8 cellular contexts compared by ENCODE assay signal in the genomic region with DNA sequence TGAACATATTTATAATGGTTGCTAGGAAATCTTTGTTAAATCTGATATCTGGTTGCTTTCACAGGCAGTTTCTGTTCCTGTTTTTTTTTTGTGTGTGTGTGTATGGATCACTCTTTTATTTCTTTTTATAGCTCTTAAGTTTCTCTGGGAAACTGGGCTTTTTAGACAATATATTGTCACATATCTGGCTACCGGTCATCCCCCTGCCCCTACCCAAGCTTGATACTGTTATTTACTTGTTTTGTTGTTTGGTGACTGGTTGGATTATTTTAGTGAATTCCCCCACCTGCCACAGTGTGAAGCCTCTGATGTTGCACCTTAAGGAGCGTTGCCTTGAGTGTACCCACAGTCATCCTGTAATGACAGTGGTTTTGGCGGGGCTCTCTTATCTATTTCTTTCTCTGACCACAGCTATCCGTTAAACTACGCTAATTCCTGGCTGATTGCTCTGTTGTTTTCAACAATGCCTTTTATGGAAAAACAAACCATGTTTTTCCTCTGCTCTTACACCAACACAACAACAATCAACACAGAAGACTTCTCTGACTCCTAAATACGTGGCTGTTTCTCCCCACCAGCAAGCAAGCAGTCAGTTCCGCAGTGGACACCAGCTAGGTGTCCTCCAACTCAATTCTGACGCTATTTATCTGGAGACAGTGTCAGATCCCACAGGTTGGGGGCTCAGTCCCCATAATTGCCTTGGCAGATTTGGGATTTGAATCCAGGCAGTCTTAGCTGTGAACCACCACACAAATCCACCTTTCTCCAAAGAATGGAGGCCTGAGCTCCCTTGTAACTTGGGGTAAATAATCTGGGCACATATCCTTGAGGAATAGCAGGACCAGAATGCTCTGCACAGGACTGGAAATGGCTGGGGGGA. TPM values are rescaled to one million over a fixed set of nuclear protein-coding genes. Genes with fewer than 3 reads are reported as not detected.
A peak's percentile ranks its signal among the peaks of the same experiment; 100 is the strongest.
DNase-seq lines count a peak whose midpoint lies in the region; ATAC-seq and TF ChIP-seq lines count a peak whose summit lies in the region.

No MANE protein-coding gene starts in this region.

- H3K27me3 ChIP-seq in GM06990 (replicated peaks; ENCODE audit: control insufficient read depth, insufficient read depth, low read length) (no peaks in the 10 kb centered on the region), GM23248 (replicated peaks; ENCODE audit: insufficient read depth) (no peaks in the 10 kb centered on the region), RWPE2 (ENCODE audit: insufficient read depth, poor library complexity, severe bottlenecking) (no peaks in the 10 kb centered on the region), hepatocyte (no peaks in the 10 kb centered on the region)

- H3K9me2 ChIP-seq in GM23248 (ENCODE audit: insufficient read depth) (no peaks in the 10 kb centered on the region), hepatocyte (replicated peaks; ENCODE audit: insufficient read depth) (no peaks in the 10 kb centered on the region)

- H4K20me1 ChIP-seq in GM23248 (ENCODE audit: insufficient read depth) (no peaks in the 10 kb centered on the region), hepatocyte (ENCODE audit: insufficient read depth, poor library complexity, severe bottlenecking) (no peaks in the 10 kb centered on the region)

- H3K27ac ChIP-seq in GM23248 (peak overlapping the region; percentile 38), RWPE2 (ENCODE audit: poor library complexity, severe bottlenecking) (peak overlapping the region; percentile 31), hepatocyte (peak overlapping the region; percentile 73)

- no peak for ATAC-seq in RWPE2 (ENCODE audit: low read depth)

- H3K9me3 ChIP-seq in GM23248 (ENCODE audit: low read depth) = no peaks in the 10 kb centered on the region
- no peaks in the 10 kb centered on the region for H3K9me3 ChIP-seq in RWPE2 (ENCODE audit: severe bottlenecking)
- H3K9me3 ChIP-seq in hepatocyte (ENCODE audit: low read depth) = no peaks in the 10 kb centered on the region

- in situ Hi-C loops in GM23248 (cut with MboI) = no loop called here

- no peak overlapping the region for H2AFZ ChIP-seq in GM23248
- H2AFZ ChIP-seq in hepatocyte = no peak overlapping the region

- 92% methylated on average over 8 of the region's 8 CpGs for WGBS in GM23248 (ENCODE audit: low coverage in 1 of 2, low lambda C conversion rate in 2 of 2, missing lambda C conversion rate in 2 of 2), 2 experiments
- WGBS in hepatocyte (ENCODE audit: low lambda C conversion rate, missing lambda C conversion rate) = 66% methylated on average over 8 of the region's 8 CpGs

- no peaks in the 10 kb centered on the region for H3K36me3 ChIP-seq in GM06990 (ENCODE audit: control insufficient read depth, insufficient read depth, low read length)
- H3K36me3 ChIP-seq in GM23248 (ENCODE audit: low read depth) = no peaks in the 10 kb centered on the region
- H3K36me3 ChIP-seq in RWPE2 (ENCODE audit: low read depth) = no peaks in the 10 kb centered on the region
- H3K36me3 ChIP-seq in hepatocyte (replicated peaks; ENCODE audit: insufficient read depth, low read depth) = no peaks in the 10 kb centered on the region

- DNase-seq in GM06990 (ENCODE audit: extremely low read depth, insufficient read length) (peak; percentile 49), GM23248 (no peak), RWPE2 (ENCODE audit: low spot score) (no peak), hepatocyte (ENCODE audit: low spot score) (no peak), NCI-H446 treated with DMSO at 0.1 percent for 48 hours (lab: John Stamatoyannopoulos, UW) (no peak), amniotic stem cell (lab: John Stamatoyannopoulos, UW) (no peak), medulla oblongata (ENCODE audit: extremely low spot score) (no peak), 8988T (no peak)

- H3K4me1 ChIP-seq in GM23248 (ENCODE audit: insufficient read depth) (peaks cover 34% of the 10 kb centered on the region), RWPE2 (ENCODE audit: insufficient read depth, poor library complexity, severe bottlenecking) (peaks cover 36% of the 10 kb centered on the region), hepatocyte (ENCODE audit: insufficient read depth) (no peaks in the 10 kb centered on the region)

- H3F3A ChIP-seq in GM23248 (ENCODE audit: insufficient read depth) = peaks cover 40% of the 10 kb centered on the region

- TF ChIP-seq CTCF in GM06990 (IDR thresholded peaks at IDR 0.05; ENCODE audit: insufficient read depth, low read length, poor library complexity, severe bottlenecking) (no peak), RWPE2 (IDR thresholded peaks at IDR 0.05; ENCODE audit: poor library complexity, severe bottlenecking) (no peak), hepatocyte (IDR thresholded peaks at IDR 0.05; ENCODE audit: poor library complexity) (no peak)

- peak overlapping the region; percentile 19 for H3K4me2 ChIP-seq in GM23248 (ENCODE audit: unreplicated experiment)
- H3K4me2 ChIP-seq in hepatocyte = no peak overlapping the region

- H3K9ac ChIP-seq in GM23248 = no peak overlapping the region

- H3K4me3 ChIP-seq in GM06990 (replicated peaks; ENCODE audit: low read depth, low read length) (no peak overlapping the region), GM23248 (no peak overlapping the region), RWPE2 (ENCODE audit: severe bottlenecking) (no peak overlapping the region), hepatocyte (no peak overlapping the region)

- H3K79me2 ChIP-seq in GM23248 (ENCODE audit: insufficient read depth) = no peaks in the 10 kb centered on the region
- no peaks in the 10 kb centered on the region for H3K79me2 ChIP-seq in hepatocyte

RNA-seq across cellular contexts. Expression of a gene that starts 10.9 kb away (rescaled TPM):
- total RNA-seq in GM23248 (2014; rRNA removed; shearing (Covaris generic)) = not detected in 2 replicates
- polyA plus RNA-seq in GM23248 (2016; fragmentation: Nextera tagmentation; extraction: Ambion mirVana) (not detected in 2 replicates), hepatocyte (1.0 TPM in 1 of 2 replicates, not detected in the other)
- not detected in 2 replicates for total RNA-seq in hepatocyte

RNA-seq across cellular contexts. Expression of a gene that starts 37.0 kb away (rescaled TPM):
- not detected in 2 replicates for total RNA-seq in GM23248 (2014; rRNA removed; shearing (Covaris generic))
- polyA plus RNA-seq in GM23248 (2016; fragmentation: Nextera tagmentation; extraction: Ambion mirVana) = not detected in 2 replicates
- total RNA-seq in hepatocyte = 13.0 and 27.6 TPM in 2 replicates
- 1.1 and 3.3 TPM in 2 replicates for polyA plus RNA-seq in hepatocyte

RNA-seq across cellular contexts. Expression of a gene that starts 48.8 kb away (rescaled TPM):
- 40.7 and 50.1 TPM in 2 replicates for total RNA-seq in GM23248 (2014; rRNA removed; shearing (Covaris generic))
- polyA plus RNA-seq in GM23248 (2016; fragmentation: Nextera tagmentation; extraction: Ambion mirVana) (12.0 and 12.7 TPM in 2 replicates), hepatocyte (1.3 and 2.1 TPM in 2 replicates)
- 2.0 and 2.9 TPM in 2 replicates for total RNA-seq in hepatocyte

Comparison
In these comparisons a context has a peak if more than half of its experiments do, and no peak if none do; other contexts are left out.
1. RNA of a gene that starts 37.0 kb away (total RNA-seq): 13.0 to 27.6 TPM in hepatocyte; not detected in GM23248; every median in the first group is over 10 times any median in the second.
2. RNA of a gene that starts 48.8 kb away (total RNA-seq): 40.7 to 50.1 TPM in GM23248; 2.0 to 2.9 TPM in hepatocyte; every median in the first group is over 10 times any median in the second.
3. Peak in every context shown above with its lines, with median percentiles within 50 percentile points of each other: H3K27ac ChIP-seq.